2 cellular contexts compared by ENCODE assay signal in the genomic region with DNA sequence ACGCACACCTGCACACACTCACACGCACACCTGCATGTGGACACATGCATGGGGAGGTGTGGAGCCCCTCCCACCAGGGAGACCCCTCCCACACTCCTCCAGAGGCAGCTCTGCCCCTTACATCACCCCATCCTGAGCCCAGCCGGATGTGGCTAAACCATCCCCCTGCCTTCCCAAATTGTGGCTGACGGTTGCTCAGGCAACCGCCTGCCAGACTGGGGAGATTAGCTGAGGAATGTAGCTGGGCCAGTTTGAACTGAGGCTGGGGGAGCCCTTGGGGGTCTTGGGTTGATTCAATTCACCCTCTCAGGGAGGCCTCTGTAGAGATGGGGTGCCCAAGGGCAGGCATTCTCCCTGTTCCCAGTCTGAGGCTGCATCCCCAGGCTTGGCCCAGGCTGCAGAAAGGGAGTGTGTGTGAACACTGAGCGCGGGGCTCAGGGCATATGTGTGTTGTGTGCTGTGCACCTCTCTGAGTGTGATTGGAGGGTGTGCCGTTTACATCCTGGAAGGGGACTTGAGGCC.
TF ChIP-seq lines count a peak whose summit lies in the region.

No MANE protein-coding gene starts in this region.

TF ChIP-seq in SK-N-SH, 30 proteins besides CTCF, POLR2A, EP300 and RAD21 (continued from another document):
- TF ChIP-seq FOSL2 (IDR thresholded peaks at IDR 0.05; ENCODE audit: borderline replicate concordance, low read depth) (no peak), NRF1 (IDR thresholded peaks at IDR 0.05; ENCODE audit: low read depth, low read length) (no peak), YY1 (IDR thresholded peaks at IDR 0.05; ENCODE audit: low read depth) (no peak), RXRA (IDR thresholded peaks at IDR 0.05; ENCODE audit: borderline replicate concordance, low read depth) (no peak), SIN3A (IDR thresholded peaks at IDR 0.05; ENCODE audit: borderline replicate concordance, low read depth, low read length) (no peak), GABPA (IDR thresholded peaks at IDR 0.05; ENCODE audit: low read depth) (no peak), RCOR1 (IDR thresholded peaks at IDR 0.05; ENCODE audit: low read length) (no peak), FOXM1 (IDR thresholded peaks at IDR 0.05; ENCODE audit: low read depth) (no peak), TCF12 (IDR thresholded peaks at IDR 0.05) (no peak), CHD2 (IDR thresholded peaks at IDR 0.05; ENCODE audit: low read length, partially characterized antibody) (no peak), SMC3 (IDR thresholded peaks at IDR 0.05; ENCODE audit: low read depth, low read length) (no peak)
- TF ChIP-seq, protein P1, sequence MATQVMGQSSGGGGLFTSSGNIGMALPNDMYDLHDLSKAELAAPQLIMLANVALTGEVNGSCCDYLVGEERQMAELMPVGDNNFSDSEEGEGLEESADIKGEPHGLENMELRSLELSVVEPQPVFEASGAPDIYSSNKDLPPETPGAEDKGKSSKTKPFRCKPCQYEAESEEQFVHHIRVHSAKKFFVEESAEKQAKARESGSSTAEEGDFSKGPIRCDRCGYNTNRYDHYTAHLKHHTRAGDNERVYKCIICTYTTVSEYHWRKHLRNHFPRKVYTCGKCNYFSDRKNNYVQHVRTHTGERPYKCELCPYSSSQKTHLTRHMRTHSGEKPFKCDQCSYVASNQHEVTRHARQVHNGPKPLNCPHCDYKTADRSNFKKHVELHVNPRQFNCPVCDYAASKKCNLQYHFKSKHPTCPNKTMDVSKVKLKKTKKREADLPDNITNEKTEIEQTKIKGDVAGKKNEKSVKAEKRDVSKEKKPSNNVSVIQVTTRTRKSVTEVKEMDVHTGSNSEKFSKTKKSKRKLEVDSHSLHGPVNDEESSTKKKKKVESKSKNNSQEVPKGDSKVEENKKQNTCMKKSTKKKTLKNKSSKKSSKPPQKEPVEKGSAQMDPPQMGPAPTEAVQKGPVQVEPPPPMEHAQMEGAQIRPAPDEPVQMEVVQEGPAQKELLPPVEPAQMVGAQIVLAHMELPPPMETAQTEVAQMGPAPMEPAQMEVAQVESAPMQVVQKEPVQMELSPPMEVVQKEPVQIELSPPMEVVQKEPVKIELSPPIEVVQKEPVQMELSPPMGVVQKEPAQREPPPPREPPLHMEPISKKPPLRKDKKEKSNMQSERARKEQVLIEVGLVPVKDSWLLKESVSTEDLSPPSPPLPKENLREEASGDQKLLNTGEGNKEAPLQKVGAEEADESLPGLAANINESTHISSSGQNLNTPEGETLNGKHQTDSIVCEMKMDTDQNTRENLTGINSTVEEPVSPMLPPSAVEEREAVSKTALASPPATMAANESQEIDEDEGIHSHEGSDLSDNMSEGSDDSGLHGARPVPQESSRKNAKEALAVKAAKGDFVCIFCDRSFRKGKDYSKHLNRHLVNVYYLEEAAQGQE (IDR thresholded peaks at IDR 0.05; ENCODE audit: low read depth, low read length), result no peak
- TF ChIP-seq, protein P2, sequence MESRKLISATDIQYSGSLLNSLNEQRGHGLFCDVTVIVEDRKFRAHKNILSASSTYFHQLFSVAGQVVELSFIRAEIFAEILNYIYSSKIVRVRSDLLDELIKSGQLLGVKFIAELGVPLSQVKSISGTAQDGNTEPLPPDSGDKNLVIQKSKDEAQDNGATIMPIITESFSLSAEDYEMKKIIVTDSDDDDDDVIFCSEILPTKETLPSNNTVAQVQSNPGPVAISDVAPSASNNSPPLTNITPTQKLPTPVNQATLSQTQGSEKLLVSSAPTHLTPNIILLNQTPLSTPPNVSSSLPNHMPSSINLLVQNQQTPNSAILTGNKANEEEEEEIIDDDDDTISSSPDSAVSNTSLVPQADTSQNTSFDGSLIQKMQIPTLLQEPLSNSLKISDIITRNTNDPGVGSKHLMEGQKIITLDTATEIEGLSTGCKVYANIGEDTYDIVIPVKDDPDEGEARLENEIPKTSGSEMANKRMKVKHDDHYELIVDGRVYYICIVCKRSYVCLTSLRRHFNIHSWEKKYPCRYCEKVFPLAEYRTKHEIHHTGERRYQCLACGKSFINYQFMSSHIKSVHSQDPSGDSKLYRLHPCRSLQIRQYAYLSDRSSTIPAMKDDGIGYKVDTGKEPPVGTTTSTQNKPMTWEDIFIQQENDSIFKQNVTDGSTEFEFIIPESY (IDR thresholded peaks at IDR 0.05; ENCODE audit: borderline replicate concordance, low read depth), result no peak
- TF ChIP-seq, protein P3, sequence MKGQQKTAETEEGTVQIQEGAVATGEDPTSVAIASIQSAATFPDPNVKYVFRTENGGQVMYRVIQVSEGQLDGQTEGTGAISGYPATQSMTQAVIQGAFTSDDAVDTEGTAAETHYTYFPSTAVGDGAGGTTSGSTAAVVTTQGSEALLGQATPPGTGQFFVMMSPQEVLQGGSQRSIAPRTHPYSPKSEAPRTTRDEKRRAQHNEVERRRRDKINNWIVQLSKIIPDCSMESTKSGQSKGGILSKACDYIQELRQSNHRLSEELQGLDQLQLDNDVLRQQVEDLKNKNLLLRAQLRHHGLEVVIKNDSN (IDR thresholded peaks at IDR 0.05; ENCODE audit: borderline replicate concordance, low read depth), result no peak
TF ChIP-seq in SK-N-SH: peak in this region for 0.

TF ChIP-seq in SK-N-SH treated with all-trans-retinoic acid at 6 μM for 48 hours, 23 proteins besides CTCF, POLR2A, EP300 and RAD21 (continued from another document):
- no peak for TF ChIP-seq ARNTL (CRISPR knock-in tag; IDR thresholded peaks at IDR 0.05; ENCODE audit: borderline replicate concordance, low read depth)
- TF ChIP-seq OSR1 (CRISPR knock-in tag; IDR thresholded peaks at IDR 0.05), result no peak
- no peak for TF ChIP-seq RARB (CRISPR knock-in tag; IDR thresholded peaks at IDR 0.05)
- TF ChIP-seq GLIS3 (CRISPR knock-in tag; IDR thresholded peaks at IDR 0.05), result no peak
- TF ChIP-seq ISL1 (CRISPR knock-in tag; IDR thresholded peaks at IDR 0.05), result no peak
TF ChIP-seq in SK-N-SH treated with all-trans-retinoic acid at 6 μM for 48 hours: peak in this region for 0.
